Comparison of ENCODE assay signal across 16 cellular contexts in the genomic region with DNA sequence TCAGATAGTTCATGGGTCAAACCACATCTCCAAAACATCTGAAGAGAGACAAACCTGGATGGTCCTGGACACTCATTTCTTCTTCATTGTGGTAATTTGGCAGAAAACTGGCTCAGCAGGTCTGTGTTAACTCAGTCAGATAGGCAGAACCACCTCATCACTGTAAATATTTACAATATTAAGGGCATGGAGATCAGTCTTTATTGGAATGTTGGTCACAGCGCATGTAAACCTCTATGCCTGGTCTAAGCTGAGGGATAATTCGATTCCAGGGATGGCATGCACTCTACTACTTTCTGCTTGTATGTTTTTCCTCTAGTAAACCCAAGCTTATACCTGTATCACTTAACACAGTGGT.
"Had no signal": no experiment of that assay in that cellular context is flagged by ENCODE, and none has a peak within 500 bp of the region (broad histone marks: within the 10 kb centered on the region; RNA-seq: fewer than 3 reads in every experiment).

No MANE protein-coding gene starts in this region.

- H3K4me1 ChIP-seq: SJCRH30 had no signal

- H3K9me3 ChIP-seq: ascending aorta, Peyer's patch, SJCRH30 had no signal

- H3K4me3 ChIP-seq: ascending aorta, Peyer's patch, SJCRH30, SK-N-MC had no signal

- H3K27me3 ChIP-seq: ascending aorta, Peyer's patch, SJCRH30 had no signal

- H3K36me3 ChIP-seq: ascending aorta, Peyer's patch, SJCRH30 had no signal

- H3K27ac ChIP-seq: ascending aorta, Peyer's patch, SJCRH30, SK-N-MC had no signal

- DNase-seq: activated CD4-positive, alpha-beta T cell treated with anti-CD3 and anti-CD28 coated beads, Interleukin-2, amount 10 ng/mL, durations not matched to agents 24 days and 14 days; activated CD4-positive, alpha-beta T cell treated with anti-CD3 and anti-CD28 coated beads, Interleukin-2, amount 50 U/mL, for 4 hours; activated CD8-positive, alpha-beta T cell treated with anti-CD3 and anti-CD28 coated beads for 36 hours; activated gamma-delta T cell; activated naive CD4-positive, alpha-beta T cell treated with Interleukin-2 at 50 U/mL for 16 hours; activated naive CD8-positive, alpha-beta T cell treated with anti-CD3 and anti-CD28 coated beads, Interleukin-2, amount 10 ng/mL, durations not matched to agents 7 days and 5 days; activated T-cell treated with anti-CD3 and anti-CD28 coated beads, Interleukin-2, amount 50 U/mL, for 1 hour; NCI-H1092; NCI-H1436 treated with DMSO at 0.1 percent for 48 hours; NCI-H345; NCI-H524 treated with DMSO at 0.1 percent for 48 hours; Peyer's patch; T1000 had no signal

- ATAC-seq: activated CD8-positive, alpha-beta T cell treated with anti-CD3 and anti-CD28 coated beads for 36 hours had no signal
